ENCODE assay signal across 8 cellular contexts in genomic region chr22:28772633-28773460, GRCh38. TPM values are rescaled to one million over a fixed set of nuclear protein-coding genes. Genes with fewer than 3 reads are reported as not detected.
DNase-seq lines count a peak whose midpoint lies in the region; ATAC-seq and TF ChIP-seq lines count a peak whose summit lies in the region.

Gene CCDC117, plus strand, starts transcription at chr22:28772695. Its CDS starts 155 bp downstream, at chr22:28772850.

- TF ChIP-seq CTCF in Loucy (conservative IDR thresholded peaks at IDR 0.05; ENCODE audit: low read length) (0 out of 2 replicates have a peak, but pooled peaks have one; percentile 12), RWPE2 (IDR thresholded peaks at IDR 0.05; ENCODE audit: poor library complexity, severe bottlenecking) (peak; percentile 56), fibroblast of pulmonary artery (IDR thresholded peaks at IDR 0.05; ENCODE audit: low read length, missing control alignments) (no peak), nephron (IDR thresholded peaks at IDR 0.05; ENCODE audit: unreplicated experiment in 3 of 3) (peak in 1 of 3 experiments; percentile 37)

- H3K36me3 Mint-ChIP-seq in nephron (ENCODE audit: low read depth), result peaks cover 29% of the 10 kb centered on the region

- H3K4me2 ChIP-seq in Loucy (ENCODE audit: low read depth, low read length, poor library complexity, severe bottlenecking), result peak within 1 kb of the TSS; percentile 82

- peaks cover 20% of the 10 kb centered on the region for H3K4me1 Mint-ChIP-seq in nephron

- H3K27me3 ChIP-seq in H7 (ENCODE audit: control insufficient read depth, insufficient read depth, low read length) (no peaks in the 10 kb centered on the region), Loucy (ENCODE audit: insufficient read depth, low read length, poor library complexity, severe bottlenecking) (no peaks in the 10 kb centered on the region), RWPE2 (ENCODE audit: insufficient read depth, poor library complexity, severe bottlenecking) (no peaks in the 10 kb centered on the region)

- no peaks in the 10 kb centered on the region for H3F3A ChIP-seq in Loucy (ENCODE audit: low read depth)

- peak within 1 kb of the TSS; percentile 89 to 99 (median 97) for H3K4me3 Mint-ChIP-seq in nephron

- in situ Hi-C loops in G401 (cut with HindIII; ENCODE audit: low sequenced_read_pairs), result no loop called here

- peak within 1 kb of the TSS; percentile 85 for H3K9ac ChIP-seq in Loucy (ENCODE audit: low read depth, low read length, poor library complexity, severe bottlenecking)

- no peaks in the 10 kb centered on the region for H3K9me2 ChIP-seq in Loucy (replicated peaks; ENCODE audit: low read depth, low read length)

- H3K27ac Mint-ChIP-seq in nephron, result peak within 1 kb of the TSS; percentile 89 to 98 (median 98)

- peaks cover 25% of the 10 kb centered on the region for H4K20me1 ChIP-seq in Loucy (ENCODE audit: insufficient read depth, low read length, poor library complexity, severe bottlenecking)

- peak within 1 kb of the TSS; percentile 68 for H2AFZ ChIP-seq in Loucy (ENCODE audit: low read length)

- peaks cover 20% of the 10 kb centered on the region for H3K4me1 ChIP-seq in Loucy (ENCODE audit: insufficient read depth, low read length, poor library complexity, severe bottlenecking)
- H3K4me1 ChIP-seq in RWPE2 (ENCODE audit: insufficient read depth, poor library complexity, severe bottlenecking), result no peaks in the 10 kb centered on the region

- peak; percentile 96 for DNase-seq in G401 (ENCODE audit: low spot score)
- DNase-seq in H7, result peak; percentile 96
- DNase-seq in RWPE2 (ENCODE audit: low spot score), result peak; percentile 95
- DNase-seq in activated effector memory CD4-positive, alpha-beta T cell treated with Interleukin-2 at 50 U/mL for 16 hours, result peak; percentile 86
- DNase-seq in fibroblast of pulmonary artery (ENCODE audit: low read depth), result peak; percentile 97
- DNase-seq in stimulated activated naive CD8-positive, alpha-beta T cell treated with anti-CD3 and anti-CD28 coated beads, Interleukin-15, Interleukin-2, amounts not matched to agents 100 U/mL and 50 U/mL, for 24 hours, result peak; percentile 93

- no peaks in the 10 kb centered on the region for H3K9me3 Mint-ChIP-seq in nephron

- H3K27me3 Mint-ChIP-seq in nephron (ENCODE audit: low read depth), result no peaks in the 10 kb centered on the region

- H3K27ac ChIP-seq in RWPE2 (ENCODE audit: poor library complexity, severe bottlenecking), result peak within 1 kb of the TSS; percentile 51

- peaks cover 8% of the 10 kb centered on the region for H3K36me3 ChIP-seq in H7 (replicated peaks; ENCODE audit: control insufficient read depth, insufficient read depth, low read length)
- no peaks in the 10 kb centered on the region for H3K36me3 ChIP-seq in Loucy (ENCODE audit: insufficient read depth, low read length)
- H3K36me3 ChIP-seq in RWPE2 (ENCODE audit: low read depth), result peaks cover 20% of the 10 kb centered on the region

- peak; percentile 94 for ATAC-seq in RWPE2 (ENCODE audit: low read depth)
- ATAC-seq in stimulated activated naive CD8-positive, alpha-beta T cell treated with anti-CD3 and anti-CD28 coated beads, Interleukin-15, Interleukin-2, amounts not matched to agents 100 U/mL and 50 U/mL, for 24 hours, result peak; percentile 94

- peak within 1 kb of the TSS; percentile 83 for H3K4me3 ChIP-seq in H7 (ENCODE audit: insufficient read depth, low read depth, low read length)
- H3K4me3 ChIP-seq in Loucy (ENCODE audit: low read length, poor library complexity, severe bottlenecking), result peak within 1 kb of the TSS; percentile 91
- peak within 1 kb of the TSS; percentile 74 for H3K4me3 ChIP-seq in RWPE2 (ENCODE audit: severe bottlenecking)
- H3K4me3 ChIP-seq in fibroblast of pulmonary artery (replicated peaks; ENCODE audit: low read depth, low read length), result peak within 1 kb of the TSS; percentile 91

- peaks cover 49% of the 10 kb centered on the region for H3K79me2 ChIP-seq in Loucy (ENCODE audit: insufficient read depth, low read length)

- no peaks in the 10 kb centered on the region for H3K9me3 ChIP-seq in Loucy (ENCODE audit: insufficient read depth, low read depth, low read length)
- no peaks in the 10 kb centered on the region for H3K9me3 ChIP-seq in RWPE2 (ENCODE audit: severe bottlenecking)

RNA-seq across cellular contexts. Expression of gene CCDC117, which starts in this region (rescaled TPM):
- total RNA-seq in G401 (2014; rRNA removed; shearing (Covaris generic)), result 46.4 and 49.5 TPM in 2 replicates
- 36.1 and 48.1 TPM in 2 replicates for total RNA-seq in H7 (2014; rRNA removed; shearing (Covaris generic))

Comparison
In these comparisons a context has a peak if more than half of its experiments do, and no peak if none do; other contexts are left out.
1. Peak in every context shown above with its lines: DNase-seq, ATAC-seq, H3K4me3 ChIP-seq and H3K27ac ChIP-seq.